Comparison of ENCODE assay signal across 24 cellular contexts in genomic region chr20:62448038-62448437, GRCh38. TPM values are rescaled to one million over a fixed set of nuclear protein-coding genes. Genes with fewer than 3 reads are reported as not detected.
"Had no signal": no experiment of that assay in that cellular context is flagged by ENCODE, and none has a peak within 500 bp of the region (broad histone marks: within the 10 kb centered on the region; RNA-seq: fewer than 3 reads in every experiment).

No MANE protein-coding gene starts in this region.

- FAIRE-seq: colon had no signal

- H3K36me3 ChIP-seq: brain microvascular endothelial cell, lower lobe of right lung, thoracic aorta had no signal

- H3K4me3 ChIP-seq: dorsolateral prefrontal cortex, lower lobe of right lung, thoracic aorta had no signal

- H3K4me3 Mint-ChIP-seq: activated naive CD4-positive, alpha-beta T cell treated with anti-CD3 and anti-CD28 coated beads, Interleukin-2, amount 10 ng/mL, durations not matched to agents 7 days and 5 days; natural killer cell; stimulated activated naive B cell treated with anti-CD40 and anti-IgM and Interleukin-4, amounts not matched to agents 10 μg/mL and 1 μg/mL and 100 μg/mL, for 72 hours had no signal

- H3K36me3 Mint-ChIP-seq: activated naive CD4-positive, alpha-beta T cell treated with anti-CD3 and anti-CD28 coated beads, Interleukin-2, amount 10 ng/mL, durations not matched to agents 7 days and 5 days; natural killer cell; stimulated activated naive B cell treated with anti-CD40 and anti-IgM and Interleukin-4, amounts not matched to agents 10 μg/mL and 1 μg/mL and 100 μg/mL, for 72 hours had no signal

- H3K4me1 Mint-ChIP-seq: activated naive CD4-positive, alpha-beta T cell treated with anti-CD3 and anti-CD28 coated beads, Interleukin-2, amount 10 ng/mL, durations not matched to agents 7 days and 5 days; natural killer cell had no signal

- H3K27ac ChIP-seq: brain microvascular endothelial cell, dorsolateral prefrontal cortex, foreskin keratinocyte, lower lobe of right lung, thoracic aorta, VCaP had no signal

- DNase-seq: activated CD4-positive, alpha-beta T cell treated with anti-CD3 and anti-CD28 coated beads for 1 hour; activated CD8-positive, alpha-beta memory T cell treated with anti-CD3 and anti-CD28 coated beads for 24 hours; activated CD8-positive, alpha-beta memory T cell treated with anti-CD3 and anti-CD28 coated beads, Interleukin-2, amount 50 U/mL, for 48 hours; activated effector memory CD4-positive, alpha-beta T cell treated with Interleukin-2 at 50 U/mL for 16 hours; activated naive CD4-positive, alpha-beta T cell treated with anti-CD3 and anti-CD28 coated beads, Interleukin-2, amount 10 ng/mL, durations not matched to agents 7 days and 5 days; activated T-cell treated with anti-CD3 and anti-CD28 coated beads, Interleukin-2, amount 50 U/mL, for 48 hours; aorta; brain microvascular endothelial cell; central memory CD4-positive, alpha-beta T cell; dorsolateral prefrontal cortex; foreskin keratinocyte; glutamatergic neuron; hypothalamus; islet precursor cell; lower lobe of right lung; natural killer cell; stimulated activated naive B cell treated with anti-CD40 and anti-IgM and Interleukin-4, amounts not matched to agents 10 μg/mL and 1 μg/mL and 100 μg/mL, for 72 hours; T-helper 9 cell had no signal

- H3K9me3 ChIP-seq: lower lobe of right lung, thoracic aorta had no signal

- H3K9me3 Mint-ChIP-seq: activated naive CD4-positive, alpha-beta T cell treated with anti-CD3 and anti-CD28 coated beads, Interleukin-2, amount 10 ng/mL, durations not matched to agents 7 days and 5 days; natural killer cell; stimulated activated naive B cell treated with anti-CD40 and anti-IgM and Interleukin-4, amounts not matched to agents 10 μg/mL and 1 μg/mL and 100 μg/mL, for 72 hours had no signal

- H3K27me3 ChIP-seq: brain microvascular endothelial cell had no signal

- ATAC-seq: foreskin keratinocyte, lower lobe of right lung, natural killer cell had no signal

- H3K4me1 ChIP-seq: foreskin keratinocyte, lower lobe of right lung had no signal

- H3K27ac Mint-ChIP-seq: activated naive CD4-positive, alpha-beta T cell treated with anti-CD3 and anti-CD28 coated beads, Interleukin-2, amount 10 ng/mL, durations not matched to agents 7 days and 5 days; natural killer cell; stimulated activated naive B cell treated with anti-CD40 and anti-IgM and Interleukin-4, amounts not matched to agents 10 μg/mL and 1 μg/mL and 100 μg/mL, for 72 hours had no signal

RNA-seq across cellular contexts. Expression of gene RBBP8NL, which starts 20.7 kb away (rescaled TPM):
- total RNA-seq: aorta, fibroblast of lung, foreskin keratinocyte, natural killer cell, renal cortical epithelial cell, thoracic aorta had no signal
- polyA plus RNA-seq: fibroblast of lung, foreskin keratinocyte had no signal

RNA-seq across cellular contexts. Expression of gene GATA5, which starts 27.8 kb away (rescaled TPM):
- total RNA-seq: epithelial cell of proximal tubule, foreskin keratinocyte, natural killer cell, renal cortical epithelial cell had no signal
- polyA plus RNA-seq: foreskin keratinocyte had no signal
